8 cellular contexts compared by ENCODE assay signal in genomic region chr7:101121996-101122932, GRCh38. TPM values are rescaled to one million over a fixed set of nuclear protein-coding genes. Genes with fewer than 3 reads are reported as not detected.
DNase-seq lines count a peak whose midpoint lies in the region; ATAC-seq and TF ChIP-seq lines count a peak whose summit lies in the region.

No MANE protein-coding gene starts in this region.

- DNase-seq in NT2/D1 (ENCODE audit: low read depth, low spot score) (peak; percentile 91), dermis microvascular lymphatic vessel endothelial cell (ENCODE audit: low read depth in 2 of 2) (peak; percentile 74 to 98), vagina (ENCODE audit: extremely low spot score in 2 of 2) (no peak), NCI-H82 (lab: John Stamatoyannopoulos, UW) (no peak), NCI-H1105 treated with DMSO at 0.1 percent for 48 hours (lab: John Stamatoyannopoulos, UW) (no peak)

- H3K4me3 ChIP-seq in GM08714 (ENCODE audit: low read length) (peak overlapping the region; percentile 44; the same call in 1 of the 2 replicates), NT2/D1 (ENCODE audit: insufficient read length, low read depth) (no peak overlapping the region), mononuclear cell (ENCODE audit: low read length) (peak overlapping the region; percentile 22), vagina (peak overlapping the region; percentile 38)

- no peak for TF ChIP-seq CTCF in vagina (IDR thresholded peaks at IDR 0.05)

- TF ChIP-seq POLR2A in vagina (IDR thresholded peaks at IDR 0.05) = no peak

- H3K9me3 ChIP-seq in NT2/D1 (ENCODE audit: insufficient read depth, low read length) (no peaks in the 10 kb centered on the region), mononuclear cell (ENCODE audit: low read depth, low read length) (no peaks in the 10 kb centered on the region), vagina (no peaks in the 10 kb centered on the region)

- H3K36me3 ChIP-seq in NT2/D1 (ENCODE audit: insufficient read depth, insufficient read length, low read length) (peaks cover 3% of the 10 kb centered on the region), vagina (no peaks in the 10 kb centered on the region)

- H3K9ac ChIP-seq in NT2/D1 (ENCODE audit: insufficient read length, low read depth) = peak overlapping the region; percentile 51

- no peak for ATAC-seq in GM19463 (IDR thresholded peaks at IDR 0.05; ENCODE audit: unreplicated experiment)

- H3K27ac ChIP-seq in vagina = peak overlapping the region; percentile 89

- H3K27me3 ChIP-seq in NT2/D1 (ENCODE audit: insufficient read depth, insufficient read length) = no peaks in the 10 kb centered on the region
- H3K27me3 ChIP-seq in mononuclear cell (ENCODE audit: insufficient read depth, low read length) = peaks cover 6% of the 10 kb centered on the region
- H3K27me3 ChIP-seq in vagina = no peaks in the 10 kb centered on the region

- peaks cover 13% of the 10 kb centered on the region for H3K4me1 ChIP-seq in NT2/D1 (ENCODE audit: insufficient read depth, insufficient read length)
- H3K4me1 ChIP-seq in mononuclear cell (ENCODE audit: insufficient read depth, low read length) = peaks cover 41% of the 10 kb centered on the region
- peaks cover 60% of the 10 kb centered on the region for H3K4me1 ChIP-seq in vagina

- intact Hi-C loops in vagina (cut with DNase I) = loop anchor here (2.0 kb wide), 1 partner anchor 21 kb away; no protein-coding TSS in a partner anchor

RNA-seq across cellular contexts. Expression of gene SERPINE1, which starts 4.6 kb away (rescaled TPM):
- 81.9 and 88.2 TPM in 2 replicates for total RNA-seq in dermis microvascular lymphatic vessel endothelial cell
- 2.3 TPM for total RNA-seq in mononuclear cell
- total RNA-seq in vagina = 14.7 TPM

RNA-seq across cellular contexts. Expression of gene AP1S1, which starts 32.0 kb away (rescaled TPM):
- 126 and 172 TPM in 2 replicates for total RNA-seq in dermis microvascular lymphatic vessel endothelial cell
- 5.0 TPM for total RNA-seq in mononuclear cell
- total RNA-seq in vagina = 42.5 TPM

RNA-seq across cellular contexts. Expression of gene TRIM56, which starts 37.0 kb away (rescaled TPM):
- total RNA-seq in dermis microvascular lymphatic vessel endothelial cell = 8.9 and 11.6 TPM in 2 replicates
- 10.4 TPM for total RNA-seq in mononuclear cell
- 19.4 TPM for total RNA-seq in vagina

RNA-seq across cellular contexts. Expression of gene VGF, which starts 43.1 kb away (rescaled TPM):
- total RNA-seq in dermis microvascular lymphatic vessel endothelial cell (not detected in 2 replicates), mononuclear cell (not detected), vagina (1.2 TPM)

RNA-seq across cellular contexts. Expression of gene NAT16, which starts 57.8 kb away (rescaled TPM):
- total RNA-seq in dermis microvascular lymphatic vessel endothelial cell (not detected in 2 replicates), mononuclear cell (not detected), vagina (not detected)

Comparison
In these comparisons a context has a peak if more than half of its experiments do, and no peak if none do; other contexts are left out.
1. DNase-seq: peak in NT2/D1 (single experiment) and dermis microvascular lymphatic vessel endothelial cell (2 of 2); none in vagina (0 of 2), NCI-H82 (single experiment) and NCI-H1105 treated with DMSO at 0.1 percent for 48 hours (single experiment).